In the genomic region with DNA sequence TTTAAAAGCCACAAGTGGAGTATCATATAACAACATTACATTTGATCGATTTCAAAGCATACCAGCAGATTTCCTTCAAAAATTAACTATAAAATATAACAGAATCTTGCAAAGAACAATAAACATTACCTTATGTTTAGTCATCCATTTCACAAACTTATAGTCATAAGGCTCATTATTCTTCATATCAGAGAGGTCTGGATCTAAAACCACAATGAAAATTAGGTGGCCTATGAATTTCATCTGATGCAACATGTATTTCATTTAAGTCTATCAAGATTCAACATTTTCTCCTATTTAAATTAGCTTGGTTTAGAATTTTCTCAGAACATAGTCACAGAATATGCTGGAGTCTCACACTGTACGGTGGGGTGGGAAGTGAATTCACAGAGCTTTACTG, we compare ENCODE assay signal across 23 cellular contexts.
"Had no signal": no experiment of that assay in that cellular context is flagged by ENCODE, and none has a peak within 500 bp of the region (broad histone marks: within the 10 kb centered on the region; RNA-seq: fewer than 3 reads in every experiment).

No MANE protein-coding gene starts in this region.

- H3K9me3 ChIP-seq: left lung, prostate gland, right atrium auricular region, stomach, suprapubic skin, tibial nerve had no signal

- H3K4me2 ChIP-seq: hepatocyte, smooth muscle cell had no signal

- H3K27ac ChIP-seq: brain microvascular endothelial cell, coronary artery, hepatocyte, left lung, prostate gland, right atrium auricular region, stomach, suprapubic skin, tibial nerve had no signal

- H2AFZ ChIP-seq: hepatocyte had no signal

- ATAC-seq: left lung; natural killer cell; stimulated activated memory B cell treated with anti-CD40 and anti-IgM and Interleukin-4, amounts not matched to agents 10 μg/mL and 1 μg/mL and 100 μg/mL, for 72 hours; WTC11 had no signal

- H3K4me3 ChIP-seq: coronary artery, hepatocyte, left lung, lung, prostate gland, right atrium auricular region, smooth muscle cell, stomach, suprapubic skin, tibial nerve had no signal

- H3K36me3 ChIP-seq: prostate gland had no signal

- H3K27me3 ChIP-seq: brain microvascular endothelial cell, hepatocyte, left lung, right atrium auricular region, stomach, suprapubic skin, tibial nerve had no signal

- DNase-seq: activated effector memory CD4-positive, alpha-beta T cell treated with anti-CD3 and anti-CD28 coated beads, Interleukin-2, amount 50 U/mL, for 16 hours; activated naive CD4-positive, alpha-beta T cell treated with anti-CD3 and anti-CD28 coated beads, Interleukin-2, amount 10 ng/mL, durations not matched to agents 7 days and 5 days; anterior cingulate cortex; brain microvascular endothelial cell; endodermal cell; glutamatergic neuron; immature natural killer cell; kidney glomerular epithelial cell; left lung; natural killer cell; stimulated activated CD4-positive, alpha-beta T cell treated with anti-CD3 and anti-CD28 coated beads, Interleukin-15, amount 100 ng/mL, for 24 hours; stomach; T1000 had no signal

- H3K4me1 ChIP-seq: left lung, prostate gland, right atrium auricular region, suprapubic skin, tibial nerve had no signal

- H3K79me2 ChIP-seq: hepatocyte had no signal
